ENCODE assay signal across 1 cellular context in genomic region chrX:19168609-19169008, GRCh38.
TF ChIP-seq lines count a peak whose summit lies in the region.

No MANE protein-coding gene starts in this region.

TF ChIP-seq in H1, 55 proteins besides CTCF, POLR2A, EP300 and RAD21 (continued from another document):
- TF ChIP-seq SIN3A (conservative IDR thresholded peaks at IDR 0.05 in 1 of 2, IDR thresholded peaks at IDR 0.05 in 1 of 2; ENCODE audit: low read depth in 1 of 2, low read length in 2 of 2): no peak
